Comparison of ENCODE assay signal across 8 cellular contexts in the genomic region with DNA sequence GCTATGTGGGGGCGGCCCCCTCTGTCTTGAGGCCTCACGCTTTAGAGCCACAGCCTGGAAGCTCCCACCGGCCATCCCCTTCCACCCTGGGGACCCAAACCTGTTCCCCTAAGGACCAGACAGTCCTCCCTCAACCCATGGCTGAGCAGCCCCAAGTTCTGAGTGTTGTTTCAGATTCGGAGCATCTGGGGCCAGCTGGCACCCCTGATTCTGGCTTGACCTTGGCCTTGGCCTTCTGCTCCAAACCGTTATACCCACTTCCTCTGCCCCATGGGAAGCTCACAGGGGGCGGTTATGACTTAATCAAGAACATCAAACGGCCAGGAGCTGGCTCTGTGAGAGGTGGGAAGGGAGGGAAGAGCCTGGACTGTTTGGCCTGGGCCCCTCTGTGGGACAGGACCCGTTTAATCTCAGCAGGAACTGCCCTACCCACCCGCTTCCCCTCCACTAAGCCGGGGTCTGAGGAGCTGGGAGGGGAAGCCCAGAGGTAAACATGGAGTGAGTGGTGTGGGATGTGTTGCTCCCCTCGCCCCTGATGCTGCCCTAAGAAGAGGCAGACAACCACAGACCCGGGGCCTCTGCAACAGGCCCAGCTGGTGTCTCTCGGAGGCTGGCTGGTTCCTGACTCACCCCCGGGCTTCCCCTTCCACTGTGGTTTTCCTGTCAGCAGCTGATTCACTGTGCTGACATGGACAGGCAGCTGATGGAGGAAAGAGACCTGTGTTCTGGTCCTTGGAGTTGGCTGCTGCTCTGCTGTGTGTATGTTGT. TPM values are rescaled to one million over a fixed set of nuclear protein-coding genes. Genes with fewer than 3 reads are reported as not detected.
DNase-seq lines count a peak whose midpoint lies in the region; TF ChIP-seq lines count a peak whose summit lies in the region.

No MANE protein-coding gene starts in this region.

- H3K4me1 ChIP-seq in esophagus (ENCODE audit: control insufficient read depth in 2 of 2, insufficient read depth in 2 of 2, low read length in 1 of 2) (peaks cover 10 to 46% of the 10 kb centered on the region in 2 donors), thyroid gland (peaks cover 17 to 30% of the 10 kb centered on the region in 2 donors)

- H3K4me3 ChIP-seq in esophagus (ENCODE audit: low read depth in 1 of 2, low read length in 2 of 2) (peak overlapping the region in 1 of 2 donors; percentile 25), thyroid gland (replicated peaks in 1 of 3) (no peak overlapping the region)

- H3K4me3 Mint-ChIP-seq in HFFc6 (peak overlapping the region; percentile 20; the same call in 1 of the 2 replicates), osteocyte (ENCODE audit: unreplicated experiment) (no peak overlapping the region)

- H3K9me3 ChIP-seq in esophagus (ENCODE audit: control insufficient read depth in 2 of 2, insufficient read depth in 1 of 2, low read depth in 1 of 2, low read length in 1 of 2) (no peaks in the 10 kb centered on the region), thyroid gland (no peaks in the 10 kb centered on the region)

- H3K4me1 Mint-ChIP-seq in HFFc6 (ENCODE audit: low read depth): peaks cover 64% of the 10 kb centered on the region
- H3K4me1 Mint-ChIP-seq in osteocyte (ENCODE audit: unreplicated experiment): peaks cover 70% of the 10 kb centered on the region

- peak overlapping the region; percentile 85 for H3K27ac Mint-ChIP-seq in HFFc6
- H3K27ac Mint-ChIP-seq in osteocyte (ENCODE audit: unreplicated experiment): peak overlapping the region; percentile 80

- no peak for TF ChIP-seq POLR2A in thyroid gland (IDR thresholded peaks at IDR 0.05)

- H3K27ac ChIP-seq in esophagus (ENCODE audit: low read depth in 2 of 2, low read length in 1 of 2) (peak overlapping the region; percentile 75 to 79), thyroid gland (peak overlapping the region; percentile 24 to 63 (median 45))

- no peak for TF ChIP-seq CTCF in GM10266 (IDR thresholded peaks at IDR 0.05; ENCODE audit: control insufficient read depth, insufficient read depth, low read depth, missing control alignments)
- TF ChIP-seq CTCF in HFFc6 (IDR thresholded peaks at IDR 0.05): no peak
- no peak for TF ChIP-seq CTCF in osteocyte (IDR thresholded peaks at IDR 0.05)
- no peak for TF ChIP-seq CTCF in thyroid gland (IDR thresholded peaks at IDR 0.05)

- H3K27me3 ChIP-seq in esophagus (ENCODE audit: control insufficient read depth in 1 of 2, insufficient read depth in 2 of 2, low read length in 2 of 2): no peaks in the 10 kb centered on the region
- H3K27me3 ChIP-seq in thyroid gland: no peaks in the 10 kb centered on the region

- no peaks in the 10 kb centered on the region for H3K36me3 Mint-ChIP-seq in HFFc6 (ENCODE audit: low read depth)
- no peaks in the 10 kb centered on the region for H3K36me3 Mint-ChIP-seq in osteocyte (ENCODE audit: unreplicated experiment)

- 26 to 28% methylated on average over 14 of the region's 14 CpGs for WGBS in esophagus, 2 donors
- 54 to 59% methylated on average over 9 to 11 of the region's 14 CpGs for WGBS in thyroid gland, 2 donors

- DNase-seq in GM10266 (ENCODE audit: extremely low spot score) (peak; percentile 71), HFFc6 (peak; percentile 91), NCI-H226 (peak; percentile 96), activated T-cell treated with anti-CD3 and anti-CD28 coated beads for 1 hour (ENCODE audit: low read depth) (peak; percentile 77), osteocyte (ENCODE audit: extremely low spot score, unreplicated experiment) (peak; percentile 89), thyroid gland (peak; percentile 23 to 25), NCI-H1417 treated with DMSO at 0.1 percent for 48 hours (lab: John Stamatoyannopoulos, UW) (no peak)

- intact Hi-C loops in thyroid gland (cut with DNase I): no loop called here

- H3K27me3 Mint-ChIP-seq in HFFc6 (ENCODE audit: insufficient read depth) (no peaks in the 10 kb centered on the region; the same call in 1 of the 2 replicates), osteocyte (ENCODE audit: unreplicated experiment) (no peaks in the 10 kb centered on the region)

- H3K9me3 Mint-ChIP-seq in HFFc6 (no peaks in the 10 kb centered on the region), osteocyte (ENCODE audit: unreplicated experiment) (no peaks in the 10 kb centered on the region)

- H3K36me3 ChIP-seq in esophagus (ENCODE audit: control insufficient read depth in 2 of 2, insufficient read depth in 2 of 2, low read length in 1 of 2) (peaks cover 0 to 2% of the 10 kb centered on the region in 2 donors), thyroid gland (no peaks in the 10 kb centered on the region)

RNA-seq across cellular contexts. Expression of gene CD82, which starts 3.4 kb away (rescaled TPM):
- total RNA-seq in HFFc6 (2021; fragmentation: NEBNext Ultra II Directional; extraction: Animal tissue kit (Norgen Biotek cat#: 25700)): 10 to 100 TPM; 17.3 to 31.7 (median 20.7) TPM
- 100 to 1,000 TPM; 123 to 266 TPM for polyA plus RNA-seq in esophagus
- total RNA-seq in osteocyte (29.5 and 34.6 TPM in 2 replicates), thyroid gland (10 to 100 TPM; 11.8 to 24.0 (median 18.7) TPM)
